10 cellular contexts compared by ENCODE assay signal in the genomic region with DNA sequence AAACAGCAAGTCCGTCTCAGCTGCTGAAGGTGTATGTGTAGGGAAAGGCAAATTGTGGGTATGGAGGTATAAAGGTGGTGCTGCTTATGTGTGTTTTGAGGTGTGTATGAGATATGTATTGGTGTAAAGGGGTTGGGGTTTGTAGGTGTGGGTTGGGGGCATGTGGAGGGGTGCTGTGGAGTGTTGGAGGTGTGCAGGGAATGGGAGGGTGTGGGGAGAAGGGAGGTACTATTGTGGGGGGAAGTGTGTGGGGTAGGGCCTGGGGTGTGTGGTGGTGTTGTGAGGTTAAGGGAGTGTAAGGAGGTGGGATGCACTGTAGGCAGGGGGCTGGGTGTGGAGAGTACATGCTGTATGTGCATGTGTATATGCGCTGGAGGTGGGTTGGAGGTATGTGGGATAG. TPM values are rescaled to one million over a fixed set of nuclear protein-coding genes. Genes with fewer than 3 reads are reported as not detected.
DNase-seq lines count a peak whose midpoint lies in the region; ATAC-seq and TF ChIP-seq lines count a peak whose summit lies in the region.
"Had no signal": no experiment of that assay in that cellular context is flagged by ENCODE, and none has a peak within 500 bp of the region (broad histone marks: within the 10 kb centered on the region; RNA-seq: fewer than 3 reads in every experiment).

No MANE protein-coding gene starts in this region.

- TF ChIP-seq POLR2A in gastrocnemius medialis (IDR thresholded peaks at IDR 0.05): no peak

- no CpG with 5 or more reads among the region's 2 CpGs for WGBS in H9 (ENCODE audit: extremely low coverage, insufficient read length, low lambda C conversion rate)

- H3K36me3 Mint-ChIP-seq in H9 (ENCODE audit: insufficient read depth in 1 of 3, low read depth in 3 of 3): peaks cover 24 to 29% (median 26%) of the 10 kb centered on the region in 3 experiments
- H3K36me3 Mint-ChIP-seq in activated T-helper 2 cell treated with anti-CD3 and anti-CD28 coated beads, Interferon-gamma antibody, Interleukin-2, Interleukin-4, amounts not matched to agents 10 μg/mL and 5 μg/mL and 100 μg/mL, durations not matched to agents 14 hours and 24 hours and 36 hours (ENCODE audit: low read depth): peaks cover 46% of the 10 kb centered on the region

- no peak overlapping the region for H2BK15ac ChIP-seq in H9 (ENCODE audit: low read depth, low read length)

- H3K27ac ChIP-seq in H9 (ENCODE audit: insufficient read length, low read depth, low read length): no peak overlapping the region
- peak overlapping the region; percentile 84 to 87 (median 86) for H3K27ac ChIP-seq in gastrocnemius medialis

- no peak overlapping the region for H3K4me2 ChIP-seq in H9 (ENCODE audit: insufficient read depth, insufficient read length, low read length)

- H2AFZ ChIP-seq in H9 (ENCODE audit: low read length): no peak overlapping the region

- H3K4me3 Mint-ChIP-seq in H9: no peak overlapping the region
- no peak overlapping the region for H3K4me3 Mint-ChIP-seq in activated T-helper 2 cell treated with anti-CD3 and anti-CD28 coated beads, Interferon-gamma antibody, Interleukin-2, Interleukin-4, amounts not matched to agents 10 μg/mL and 5 μg/mL and 100 μg/mL, durations not matched to agents 14 hours and 24 hours and 36 hours (ENCODE audit: low read depth)

- peak; percentile 16 for ATAC-seq in left ventricle myocardium superior
- no peak for ATAC-seq in gastrocnemius medialis
- no peak for ATAC-seq in GM18907 (IDR thresholded peaks at IDR 0.05; ENCODE audit: unreplicated experiment)
- no peak for ATAC-seq in HG02840 (IDR thresholded peaks at IDR 0.05; ENCODE audit: low FRiP score, unreplicated experiment)

- H4K8ac ChIP-seq in H9 (replicated peaks; ENCODE audit: insufficient read length, low read depth, low read length): no peak overlapping the region

- H3K36me3 ChIP-seq in gastrocnemius medialis: no peaks in the 10 kb centered on the region

- H3K14ac ChIP-seq in H9 (ENCODE audit: insufficient read depth, low read length): no peak overlapping the region

- H3K4me1 ChIP-seq in H9 (ENCODE audit: insufficient read depth, low read length) (peaks cover 3% of the 10 kb centered on the region; the same call in 1 of the 2 replicates), gastrocnemius medialis (peaks cover 76% of the 10 kb centered on the region in 2 donors)

- H3K27me3 ChIP-seq in H9 (ENCODE audit: insufficient read depth, low read length): no peaks in the 10 kb centered on the region
- H3K27me3 ChIP-seq in gastrocnemius medialis: no peaks in the 10 kb centered on the region

- no peaks in the 10 kb centered on the region for H3K9me3 ChIP-seq in H9 (ENCODE audit: control insufficient read depth, low read depth, low read length)
- H3K9me3 ChIP-seq in gastrocnemius medialis: no peaks in the 10 kb centered on the region

- H3K79me1 ChIP-seq in H9 (ENCODE audit: insufficient read depth, low read depth, low read length, poor library complexity, severe bottlenecking): peaks cover 6% of the 10 kb centered on the region

- intact Hi-C loops in activated T-helper 2 cell treated with anti-CD3 and anti-CD28 coated beads, Interferon-gamma antibody, Interleukin-2, Interleukin-4, amounts not matched to agents 10 μg/mL and 5 μg/mL and 100 μg/mL, durations not matched to agents 14 hours and 24 hours and 36 hours (cut with micrococcal nuclease): loop anchor here (1.0 kb wide), 1 partner anchor 8 kb away; no protein-coding TSS in a partner anchor
- intact Hi-C loops in left ventricle myocardium superior (cut with micrococcal nuclease) (no loop called here), gastrocnemius medialis (cut with DNase I; ENCODE audit: low total_unique reads) (no loop called here)

- H3K9me3 Mint-ChIP-seq in H9: peaks cover 6 to 15% of the 10 kb centered on the region in 2 experiments; a peak in 4 of 5 replicates
- peaks cover 5% of the 10 kb centered on the region for H3K9me3 Mint-ChIP-seq in activated T-helper 2 cell treated with anti-CD3 and anti-CD28 coated beads, Interferon-gamma antibody, Interleukin-2, Interleukin-4, amounts not matched to agents 10 μg/mL and 5 μg/mL and 100 μg/mL, durations not matched to agents 14 hours and 24 hours and 36 hours

- no peak overlapping the region for H3K18ac ChIP-seq in H9 (ENCODE audit: insufficient read length, low read depth, low read length)

- no peak overlapping the region for H4K5ac ChIP-seq in H9 (ENCODE audit: insufficient read length, low read depth, low read length)

- no peak overlapping the region for H3K23ac ChIP-seq in H9 (ENCODE audit: insufficient read length, low read depth, low read length)

- no peaks in the 10 kb centered on the region for H3K23me2 ChIP-seq in H9 (ENCODE audit: insufficient read length, low read depth, low read length, poor library complexity, severe bottlenecking)

- H3K4me1 Mint-ChIP-seq in H9: peaks cover 35 to 43% of the 10 kb centered on the region in 2 experiments
- peaks cover 66% of the 10 kb centered on the region for H3K4me1 Mint-ChIP-seq in activated T-helper 2 cell treated with anti-CD3 and anti-CD28 coated beads, Interferon-gamma antibody, Interleukin-2, Interleukin-4, amounts not matched to agents 10 μg/mL and 5 μg/mL and 100 μg/mL, durations not matched to agents 14 hours and 24 hours and 36 hours (ENCODE audit: low read depth)

- H3K27ac Mint-ChIP-seq in H9: peak overlapping the region; percentile 59 to 87 (median 69); a peak in 6 of 7 replicates
- peak overlapping the region; percentile 89 for H3K27ac Mint-ChIP-seq in activated T-helper 2 cell treated with anti-CD3 and anti-CD28 coated beads, Interferon-gamma antibody, Interleukin-2, Interleukin-4, amounts not matched to agents 10 μg/mL and 5 μg/mL and 100 μg/mL, durations not matched to agents 14 hours and 24 hours and 36 hours

- H2BK5ac ChIP-seq in H9 (ENCODE audit: insufficient read length, low read length): no peak overlapping the region

- no peak overlapping the region for H3K4ac ChIP-seq in H9 (ENCODE audit: low read depth, low read length)

- no peaks in the 10 kb centered on the region for H3K27me3 Mint-ChIP-seq in H9 (ENCODE audit: low read depth)
- H3K27me3 Mint-ChIP-seq in activated T-helper 2 cell treated with anti-CD3 and anti-CD28 coated beads, Interferon-gamma antibody, Interleukin-2, Interleukin-4, amounts not matched to agents 10 μg/mL and 5 μg/mL and 100 μg/mL, durations not matched to agents 14 hours and 24 hours and 36 hours (ENCODE audit: low read depth): no peaks in the 10 kb centered on the region

- no peak overlapping the region for H2AK5ac ChIP-seq in H9 (ENCODE audit: insufficient read length, low read length)

- no peak overlapping the region for H4K91ac ChIP-seq in H9 (ENCODE audit: insufficient read length, low read depth, low read length)

- H3T11ph ChIP-seq in H9 (ENCODE audit: low read length): no peak overlapping the region

- H3K4me3 ChIP-seq in gastrocnemius medialis: peak overlapping the region in 1 of 4 donors; percentile 21

- in situ Hi-C loops in gastrocnemius medialis (cut with MboI; ENCODE audit: low sequenced_read_pairs in 4 of 4): no loop called here

- H2BK20ac ChIP-seq in H9 (ENCODE audit: low read depth, low read length, poor library complexity, severe bottlenecking): no peak overlapping the region

- H3K79me2 ChIP-seq in H9 (ENCODE audit: insufficient read depth, low read length): peaks cover 37% of the 10 kb centered on the region

- no peak overlapping the region for H2BK120ac ChIP-seq in H9 (ENCODE audit: low read depth, low read length, poor library complexity, severe bottlenecking)

- H3K56ac ChIP-seq in H9 (ENCODE audit: insufficient read length, low read depth, low read length): no peak overlapping the region

- TF ChIP-seq CTCF in H9 (conservative IDR thresholded peaks at IDR 0.05) (no peak), gastrocnemius medialis (IDR thresholded peaks at IDR 0.05 in 4 of 5, conservative IDR thresholded peaks at IDR 0.05 in 1 of 5) (no peak)

- H2BK12ac ChIP-seq in H9 (ENCODE audit: insufficient read length, low read depth, low read length): no peak overlapping the region

- no peaks in the 10 kb centered on the region for H4K20me1 ChIP-seq in H9 (ENCODE audit: control insufficient read depth, insufficient read depth, insufficient read length)

- DNase-seq in H9 (no peak), left ventricle myocardium superior (peak; percentile 11), gastrocnemius medialis (no peak), kidney tubule cell (ENCODE audit: low spot score) (no peak), inferior parietal cortex (ENCODE audit: extremely low spot score) (no peak)
- no peak for DNase-seq in activated T-helper 2 cell treated with anti-CD3 and anti-CD28 coated beads, Interferon-gamma antibody, Interleukin-2, Interleukin-4, amounts not matched to agents 10 μg/mL and 5 μg/mL and 100 μg/mL, durations not matched to agents 14 hours and 24 hours and 36 hours (ENCODE audit: low spot score)
- DNase-seq: DMS79 treated with DMSO at 0.1 percent for 48 hours, SHP77 had no signal

- H3K9ac ChIP-seq in H9 (ENCODE audit: extremely low read depth, insufficient read length, low read length): no peak overlapping the region

RNA-seq across cellular contexts. Expression of a gene that starts 15.7 kb away (rescaled TPM):
- total RNA-seq in H9 (2021): 49.1 and 54.0 TPM in 2 replicates
- 65.3 and 69.2 TPM in 2 replicates for total RNA-seq in activated T-helper 2 cell treated with anti-CD3 and anti-CD28 coated beads, Interferon-gamma antibody, Interleukin-2, Interleukin-4, amounts not matched to agents 10 μg/mL and 5 μg/mL and 100 μg/mL, durations not matched to agents 14 hours and 24 hours and 36 hours
- 29.6 TPM for total RNA-seq in left ventricle myocardium superior
- 10 to 100 TPM; 24.6 to 32.0 (median 29.0) TPM for total RNA-seq in gastrocnemius medialis

RNA-seq across cellular contexts. Expression of a gene that starts 18.7 kb away (rescaled TPM):
- total RNA-seq in H9 (2021) (50.4 and 52.1 TPM in 2 replicates), left ventricle myocardium superior (11.4 TPM), gastrocnemius medialis (1 to 10 TPM; 4.1 to 8.7 (median 7.5) TPM)
- 120 and 129 TPM in 2 replicates for total RNA-seq in activated T-helper 2 cell treated with anti-CD3 and anti-CD28 coated beads, Interferon-gamma antibody, Interleukin-2, Interleukin-4, amounts not matched to agents 10 μg/mL and 5 μg/mL and 100 μg/mL, durations not matched to agents 14 hours and 24 hours and 36 hours
